In genomic region chr22:25373961-25374360, GRCh38 we compare ENCODE assay signal across 25 cellular contexts.
"Had no signal": no experiment of that assay in that cellular context is flagged by ENCODE, and none has a peak within 500 bp of the region (broad histone marks: within the 10 kb centered on the region; RNA-seq: fewer than 3 reads in every experiment).

No MANE protein-coding gene starts in this region.

- H3K27me3 Mint-ChIP-seq: activated naive CD8-positive, alpha-beta T cell treated with anti-CD3 and anti-CD28 coated beads, Interleukin-2, amount 50 U/mL, for 24 hours had no signal

- H3K4me3 ChIP-seq: ascending aorta, body of pancreas, SJCRH30 had no signal

- H3K36me3 Mint-ChIP-seq: activated naive CD4-positive, alpha-beta T cell treated with anti-CD3 and anti-CD28 coated beads, Interleukin-2, amount 50 U/mL, for 72 hours had no signal

- ATAC-seq: activated CD8-positive, alpha-beta T cell treated with anti-CD3 and anti-CD28 coated beads, Interleukin-2, amount 10 ng/mL, durations not matched to agents 7 days and 5 days; activated naive CD4-positive, alpha-beta T cell treated with anti-CD3 and anti-CD28 coated beads, Interleukin-2, amount 50 U/mL, for 72 hours; activated naive CD8-positive, alpha-beta T cell treated with anti-CD3 and anti-CD28 coated beads, Interleukin-2, amount 50 U/mL, for 24 hours; body of pancreas had no signal

- H3K4me1 Mint-ChIP-seq: activated naive CD8-positive, alpha-beta T cell treated with anti-CD3 and anti-CD28 coated beads, Interleukin-2, amount 50 U/mL, for 24 hours had no signal

- H3K27ac ChIP-seq: ascending aorta, body of pancreas, SJCRH30, VCaP had no signal

- H3K4me1 ChIP-seq: ascending aorta, body of pancreas had no signal

- H3K9me3 Mint-ChIP-seq: activated naive CD4-positive, alpha-beta T cell treated with anti-CD3 and anti-CD28 coated beads, Interleukin-2, amount 50 U/mL, for 72 hours; activated naive CD8-positive, alpha-beta T cell treated with anti-CD3 and anti-CD28 coated beads, Interleukin-2, amount 50 U/mL, for 24 hours had no signal

- H3K9me3 ChIP-seq: ascending aorta, body of pancreas, SJCRH30, SK-N-SH had no signal

- DNase-seq: activated CD4-positive, CD25-positive, alpha-beta regulatory T cell; activated CD8-positive, alpha-beta memory T cell treated with anti-CD3 and anti-CD28 coated beads, Interleukin-2, amount 50 U/mL, for 48 hours; activated CD8-positive, alpha-beta T cell treated with anti-CD3 and anti-CD28 coated beads, Interleukin-2, amount 10 ng/mL, durations not matched to agents 7 days and 5 days; activated naive CD8-positive, alpha-beta T cell treated with anti-CD3 and anti-CD28 coated beads, Interleukin-2, amount 50 U/mL, for 24 hours; activated T-cell treated with anti-CD3 and anti-CD28 coated beads, Interleukin-2, amount 50 U/mL, for 1 hour; amniotic stem cell; body of pancreas; central memory CD4-positive, alpha-beta T cell; Kasumi-1; NCI-H1048; NCI-H146; NCI-H187 treated with DMSO at 0.1 percent for 48 hours; NCI-H2081 treated with DMSO at 0.1 percent for 48 hours; NCI-H2171; NCI-H226; NCI-H526; NCI-H774; Right ventricle myocardium superior; RPMI8226; SJCRH30; SK-N-SH; T-helper 1 cell had no signal

- H3K27ac Mint-ChIP-seq: activated naive CD8-positive, alpha-beta T cell treated with anti-CD3 and anti-CD28 coated beads, Interleukin-2, amount 50 U/mL, for 24 hours had no signal

- H3K27me3 ChIP-seq: ascending aorta, body of pancreas, SJCRH30 had no signal

- H3K4me2 ChIP-seq: SK-N-SH had no signal

- H3K4me3 Mint-ChIP-seq: activated CD8-positive, alpha-beta T cell treated with anti-CD3 and anti-CD28 coated beads, Interleukin-2, amount 10 ng/mL, durations not matched to agents 7 days and 5 days; activated naive CD8-positive, alpha-beta T cell treated with anti-CD3 and anti-CD28 coated beads, Interleukin-2, amount 50 U/mL, for 24 hours had no signal

- H3K9ac ChIP-seq: SK-N-SH had no signal
